1 cellular context compared by ENCODE assay signal in the genomic region with DNA sequence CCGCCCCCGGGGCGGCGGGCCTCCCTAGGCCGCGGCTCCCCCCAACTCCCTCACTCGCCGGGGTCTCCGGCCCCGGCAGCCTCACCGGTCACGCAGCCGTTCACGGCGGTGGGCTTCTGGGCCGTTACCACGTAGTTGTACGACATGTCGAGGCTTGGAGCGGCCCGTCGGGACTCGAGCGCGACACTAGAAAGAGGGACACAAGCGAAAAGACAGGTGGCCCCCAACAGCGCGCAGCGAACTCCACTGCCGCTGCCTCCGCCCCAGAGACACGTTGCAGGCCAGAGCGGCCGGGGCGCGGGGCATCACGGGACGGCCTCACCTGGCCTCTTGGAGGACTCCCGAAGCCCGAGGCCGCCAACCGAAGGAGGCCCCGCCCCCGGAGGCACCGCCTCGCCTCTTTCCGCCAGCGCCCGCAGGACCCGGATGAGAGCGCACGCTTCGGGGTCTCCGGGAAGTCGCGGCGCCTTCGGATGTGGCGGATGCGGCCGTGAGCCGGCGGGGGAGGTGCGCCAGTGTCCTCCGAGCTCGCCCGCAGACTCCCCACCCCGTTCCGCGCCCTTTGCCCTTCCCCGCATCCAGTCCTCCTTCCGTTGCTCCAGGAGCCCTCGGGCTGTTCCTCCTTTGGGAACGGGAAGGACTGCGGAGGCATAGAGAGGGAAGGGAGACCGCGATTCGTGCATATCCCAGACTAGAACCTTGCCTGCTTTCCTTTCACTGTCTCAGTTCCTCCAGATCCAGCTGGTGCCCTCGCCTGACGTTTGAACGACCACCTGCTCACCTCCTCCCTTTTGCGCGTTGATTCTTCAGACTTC.
A peak's percentile ranks its signal among the peaks of the same experiment; 100 is the strongest.
TF ChIP-seq lines count a peak whose summit lies in the region.

A gene (minus strand): TSS at position 283 of the 815 bp plus-strand sequence. CDS start 137 bp downstream, at position 146.
A gene with protein sequence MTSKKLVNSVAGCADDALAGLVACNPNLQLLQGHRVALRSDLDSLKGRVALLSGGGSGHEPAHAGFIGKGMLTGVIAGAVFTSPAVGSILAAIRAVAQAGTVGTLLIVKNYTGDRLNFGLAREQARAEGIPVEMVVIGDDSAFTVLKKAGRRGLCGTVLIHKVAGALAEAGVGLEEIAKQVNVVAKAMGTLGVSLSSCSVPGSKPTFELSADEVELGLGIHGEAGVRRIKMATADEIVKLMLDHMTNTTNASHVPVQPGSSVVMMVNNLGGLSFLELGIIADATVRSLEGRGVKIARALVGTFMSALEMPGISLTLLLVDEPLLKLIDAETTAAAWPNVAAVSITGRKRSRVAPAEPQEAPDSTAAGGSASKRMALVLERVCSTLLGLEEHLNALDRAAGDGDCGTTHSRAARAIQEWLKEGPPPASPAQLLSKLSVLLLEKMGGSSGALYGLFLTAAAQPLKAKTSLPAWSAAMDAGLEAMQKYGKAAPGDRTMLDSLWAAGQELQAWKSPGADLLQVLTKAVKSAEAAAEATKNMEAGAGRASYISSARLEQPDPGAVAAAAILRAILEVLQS (plus strand): TSS at position 406 of the 815 bp plus-strand sequence. CDS start 1,501 bp downstream, outside the sequence.

TF ChIP-seq in K562, 482 proteins besides CTCF, POLR2A, EP300 and RAD21 (continued from another document and continues in another):
- TF ChIP-seq, protein P1, sequence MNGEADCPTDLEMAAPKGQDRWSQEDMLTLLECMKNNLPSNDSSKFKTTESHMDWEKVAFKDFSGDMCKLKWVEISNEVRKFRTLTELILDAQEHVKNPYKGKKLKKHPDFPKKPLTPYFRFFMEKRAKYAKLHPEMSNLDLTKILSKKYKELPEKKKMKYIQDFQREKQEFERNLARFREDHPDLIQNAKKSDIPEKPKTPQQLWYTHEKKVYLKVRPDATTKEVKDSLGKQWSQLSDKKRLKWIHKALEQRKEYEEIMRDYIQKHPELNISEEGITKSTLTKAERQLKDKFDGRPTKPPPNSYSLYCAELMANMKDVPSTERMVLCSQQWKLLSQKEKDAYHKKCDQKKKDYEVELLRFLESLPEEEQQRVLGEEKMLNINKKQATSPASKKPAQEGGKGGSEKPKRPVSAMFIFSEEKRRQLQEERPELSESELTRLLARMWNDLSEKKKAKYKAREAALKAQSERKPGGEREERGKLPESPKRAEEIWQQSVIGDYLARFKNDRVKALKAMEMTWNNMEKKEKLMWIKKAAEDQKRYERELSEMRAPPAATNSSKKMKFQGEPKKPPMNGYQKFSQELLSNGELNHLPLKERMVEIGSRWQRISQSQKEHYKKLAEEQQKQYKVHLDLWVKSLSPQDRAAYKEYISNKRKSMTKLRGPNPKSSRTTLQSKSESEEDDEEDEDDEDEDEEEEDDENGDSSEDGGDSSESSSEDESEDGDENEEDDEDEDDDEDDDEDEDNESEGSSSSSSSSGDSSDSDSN (IDR thresholded peaks at IDR 0.05; ENCODE audit: borderline replicate concordance in 1 of 2, low read depth in 2 of 2, low read length in 2 of 2) = 0 out of 4 replicates have a peak, but pooled peaks of 1 of the 2 experiments have one; percentile 10
- no peak for TF ChIP-seq CC2D1A (IDR thresholded peaks at IDR 0.05)
- TF ChIP-seq, protein P2, sequence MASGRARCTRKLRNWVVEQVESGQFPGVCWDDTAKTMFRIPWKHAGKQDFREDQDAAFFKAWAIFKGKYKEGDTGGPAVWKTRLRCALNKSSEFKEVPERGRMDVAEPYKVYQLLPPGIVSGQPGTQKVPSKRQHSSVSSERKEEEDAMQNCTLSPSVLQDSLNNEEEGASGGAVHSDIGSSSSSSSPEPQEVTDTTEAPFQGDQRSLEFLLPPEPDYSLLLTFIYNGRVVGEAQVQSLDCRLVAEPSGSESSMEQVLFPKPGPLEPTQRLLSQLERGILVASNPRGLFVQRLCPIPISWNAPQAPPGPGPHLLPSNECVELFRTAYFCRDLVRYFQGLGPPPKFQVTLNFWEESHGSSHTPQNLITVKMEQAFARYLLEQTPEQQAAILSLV (tag; IDR thresholded peaks at IDR 0.05) = no peak
- TF ChIP-seq GTF2F1 (IDR thresholded peaks at IDR 0.05; ENCODE audit: low read depth, low read length) = peak; percentile 75; the same call in 1 of the 2 replicates
- TF ChIP-seq NFXL1 (CRISPR knock-in tag; IDR thresholded peaks at IDR 0.05) = no peak
- no peak for TF ChIP-seq ZNF217 (CRISPR knock-in tag; IDR thresholded peaks at IDR 0.05)
- TF ChIP-seq, protein P3, sequence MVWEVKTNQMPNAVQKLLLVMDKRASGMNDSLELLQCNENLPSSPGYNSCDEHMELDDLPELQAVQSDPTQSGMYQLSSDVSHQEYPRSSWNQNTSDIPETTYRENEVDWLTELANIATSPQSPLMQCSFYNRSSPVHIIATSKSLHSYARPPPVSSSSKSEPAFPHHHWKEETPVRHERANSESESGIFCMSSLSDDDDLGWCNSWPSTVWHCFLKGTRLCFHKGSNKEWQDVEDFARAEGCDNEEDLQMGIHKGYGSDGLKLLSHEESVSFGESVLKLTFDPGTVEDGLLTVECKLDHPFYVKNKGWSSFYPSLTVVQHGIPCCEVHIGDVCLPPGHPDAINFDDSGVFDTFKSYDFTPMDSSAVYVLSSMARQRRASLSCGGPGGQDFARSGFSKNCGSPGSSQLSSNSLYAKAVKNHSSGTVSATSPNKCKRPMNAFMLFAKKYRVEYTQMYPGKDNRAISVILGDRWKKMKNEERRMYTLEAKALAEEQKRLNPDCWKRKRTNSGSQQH (CRISPR knock-in tag; IDR thresholded peaks at IDR 0.05) = no peak
- TF ChIP-seq TEAD2 (tag; IDR thresholded peaks at IDR 0.05) = no peak
- TF ChIP-seq MYNN (IDR thresholded peaks at IDR 0.05) = no peak
- TF ChIP-seq MYNN (CRISPR knock-in tag; IDR thresholded peaks at IDR 0.05) = no peak
- TF ChIP-seq, protein P4, sequence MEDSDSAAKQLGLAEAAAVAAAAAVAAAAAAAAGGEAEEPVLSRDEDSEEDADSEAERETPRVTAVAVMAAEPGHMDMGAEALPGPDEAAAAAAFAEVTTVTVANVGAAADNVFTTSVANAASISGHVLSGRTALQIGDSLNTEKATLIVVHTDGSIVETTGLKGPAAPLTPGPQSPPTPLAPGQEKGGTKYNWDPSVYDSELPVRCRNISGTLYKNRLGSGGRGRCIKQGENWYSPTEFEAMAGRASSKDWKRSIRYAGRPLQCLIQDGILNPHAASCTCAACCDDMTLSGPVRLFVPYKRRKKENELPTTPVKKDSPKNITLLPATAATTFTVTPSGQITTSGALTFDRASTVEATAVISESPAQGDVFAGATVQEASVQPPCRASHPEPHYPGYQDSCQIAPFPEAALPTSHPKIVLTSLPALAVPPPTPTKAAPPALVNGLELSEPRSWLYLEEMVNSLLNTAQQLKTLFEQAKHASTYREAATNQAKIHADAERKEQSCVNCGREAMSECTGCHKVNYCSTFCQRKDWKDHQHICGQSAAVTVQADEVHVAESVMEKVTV (CRISPR knock-in tag; IDR thresholded peaks at IDR 0.05) = peak; percentile 99
- TF ChIP-seq POLR3G (IDR thresholded peaks at IDR 0.05; ENCODE audit: extremely low read depth, insufficient read length, insufficient replicate concordance) = no peak
- no peak for TF ChIP-seq SMAD3 (CRISPR knock-in tag; conservative IDR thresholded peaks at IDR 0.05)
- TF ChIP-seq MYBL2 (IDR thresholded peaks at IDR 0.05; ENCODE audit: low read depth) = no peak
- TF ChIP-seq MYBL2 (CRISPR knock-in tag; IDR thresholded peaks at IDR 0.05; ENCODE audit: borderline replicate concordance) = no peak
- no peak for TF ChIP-seq U2AF2 (optimal IDR thresholded peaks at IDR 0.05; ENCODE audit: low read depth, low read length)
- TF ChIP-seq KDM5B (IDR thresholded peaks at IDR 0.05; ENCODE audit: insufficient replicate concordance, low read depth, low read length) = peak; percentile 86
- TF ChIP-seq BHLHE40 (IDR thresholded peaks at IDR 0.05; ENCODE audit: low read length) = peak; percentile 71
- no peak for TF ChIP-seq ZFP1 (CRISPR knock-in tag; IDR thresholded peaks at IDR 0.05)
- no peak; the same call in 1 of the 2 replicates for TF ChIP-seq TOE1 (IDR thresholded peaks at IDR 0.05; ENCODE audit: borderline replicate concordance)
- peak; percentile 91; the same call in 1 of the 2 replicates for TF ChIP-seq TOE1 (CRISPR knock-in tag; IDR thresholded peaks at IDR 0.05; ENCODE audit: borderline replicate concordance, low read depth)
- TF ChIP-seq BACH1 (tag; IDR thresholded peaks at IDR 0.05) = no peak
- TF ChIP-seq CHCHD3 (CRISPR knock-in tag; IDR thresholded peaks at IDR 0.05) = no peak
- no peak for TF ChIP-seq RBM14 (IDR thresholded peaks at IDR 0.05; ENCODE audit: borderline replicate concordance, insufficient read depth, low read depth, low read length)
- TF ChIP-seq, protein P5, sequence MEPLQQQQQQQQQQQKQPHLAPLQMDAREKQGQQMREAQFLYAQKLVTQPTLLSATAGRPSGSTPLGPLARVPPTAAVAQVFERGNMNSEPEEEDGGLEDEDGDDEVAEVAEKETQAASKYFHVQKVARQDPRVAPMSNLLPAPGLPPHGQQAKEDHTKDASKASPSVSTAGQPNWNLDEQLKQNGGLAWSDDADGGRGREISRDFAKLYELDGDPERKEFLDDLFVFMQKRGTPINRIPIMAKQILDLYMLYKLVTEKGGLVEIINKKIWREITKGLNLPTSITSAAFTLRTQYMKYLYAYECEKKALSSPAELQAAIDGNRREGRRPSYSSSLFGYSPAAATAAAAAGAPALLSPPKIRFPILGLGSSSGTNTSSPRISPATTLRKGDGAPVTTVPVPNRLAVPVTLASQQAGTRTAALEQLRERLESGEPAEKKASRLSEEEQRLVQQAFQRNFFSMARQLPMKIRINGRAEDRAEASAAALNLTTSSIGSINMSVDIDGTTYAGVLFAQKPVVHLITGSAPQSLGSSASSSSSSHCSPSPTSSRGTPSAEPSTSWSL (CRISPR knock-in tag; IDR thresholded peaks at IDR 0.05; ENCODE audit: borderline replicate concordance) = no peak
- TF ChIP-seq, protein P6, sequence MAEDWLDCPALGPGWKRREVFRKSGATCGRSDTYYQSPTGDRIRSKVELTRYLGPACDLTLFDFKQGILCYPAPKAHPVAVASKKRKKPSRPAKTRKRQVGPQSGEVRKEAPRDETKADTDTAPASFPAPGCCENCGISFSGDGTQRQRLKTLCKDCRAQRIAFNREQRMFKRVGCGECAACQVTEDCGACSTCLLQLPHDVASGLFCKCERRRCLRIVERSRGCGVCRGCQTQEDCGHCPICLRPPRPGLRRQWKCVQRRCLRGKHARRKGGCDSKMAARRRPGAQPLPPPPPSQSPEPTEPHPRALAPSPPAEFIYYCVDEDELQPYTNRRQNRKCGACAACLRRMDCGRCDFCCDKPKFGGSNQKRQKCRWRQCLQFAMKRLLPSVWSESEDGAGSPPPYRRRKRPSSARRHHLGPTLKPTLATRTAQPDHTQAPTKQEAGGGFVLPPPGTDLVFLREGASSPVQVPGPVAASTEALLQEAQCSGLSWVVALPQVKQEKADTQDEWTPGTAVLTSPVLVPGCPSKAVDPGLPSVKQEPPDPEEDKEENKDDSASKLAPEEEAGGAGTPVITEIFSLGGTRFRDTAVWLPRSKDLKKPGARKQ (CRISPR knock-in tag; IDR thresholded peaks at IDR 0.05) = no peak
- TF ChIP-seq TAL1 (IDR thresholded peaks at IDR 0.05) = no peak
- TF ChIP-seq ATF7 (IDR thresholded peaks at IDR 0.05) = peak; percentile 78
- no peak for TF ChIP-seq JUNB (CRISPR knock-in tag; conservative IDR thresholded peaks at IDR 0.05)
- no peak for TF ChIP-seq ETS2 (tag; IDR thresholded peaks at IDR 0.05; ENCODE audit: borderline replicate concordance, poor library complexity, severe bottlenecking)
- TF ChIP-seq NEUROD1 (IDR thresholded peaks at IDR 0.05; ENCODE audit: borderline replicate concordance, low read depth, low read length, partially characterized antibody) = peak; percentile 40
- 0 out of 2 replicates have a peak, but pooled peaks have one; percentile 65 for TF ChIP-seq ZBED1 (IDR thresholded peaks at IDR 0.05)
- no peak for TF ChIP-seq SRSF3 (IDR thresholded peaks at IDR 0.05; ENCODE audit: insufficient read depth, low read length)
- TF ChIP-seq, protein P7, sequence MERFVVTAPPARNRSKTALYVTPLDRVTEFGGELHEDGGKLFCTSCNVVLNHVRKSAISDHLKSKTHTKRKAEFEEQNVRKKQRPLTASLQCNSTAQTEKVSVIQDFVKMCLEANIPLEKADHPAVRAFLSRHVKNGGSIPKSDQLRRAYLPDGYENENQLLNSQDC (CRISPR knock-in tag; IDR thresholded peaks at IDR 0.05) = no peak
- TF ChIP-seq ARHGAP35 (IDR thresholded peaks at IDR 0.05; ENCODE audit: partially characterized antibody) = no peak
- TF ChIP-seq RBM15 (IDR thresholded peaks at IDR 0.05; ENCODE audit: insufficient read depth, low read length) = no peak
- no peak for TF ChIP-seq HMG20B (CRISPR knock-in tag; IDR thresholded peaks at IDR 0.05)
- TF ChIP-seq, protein P8, sequence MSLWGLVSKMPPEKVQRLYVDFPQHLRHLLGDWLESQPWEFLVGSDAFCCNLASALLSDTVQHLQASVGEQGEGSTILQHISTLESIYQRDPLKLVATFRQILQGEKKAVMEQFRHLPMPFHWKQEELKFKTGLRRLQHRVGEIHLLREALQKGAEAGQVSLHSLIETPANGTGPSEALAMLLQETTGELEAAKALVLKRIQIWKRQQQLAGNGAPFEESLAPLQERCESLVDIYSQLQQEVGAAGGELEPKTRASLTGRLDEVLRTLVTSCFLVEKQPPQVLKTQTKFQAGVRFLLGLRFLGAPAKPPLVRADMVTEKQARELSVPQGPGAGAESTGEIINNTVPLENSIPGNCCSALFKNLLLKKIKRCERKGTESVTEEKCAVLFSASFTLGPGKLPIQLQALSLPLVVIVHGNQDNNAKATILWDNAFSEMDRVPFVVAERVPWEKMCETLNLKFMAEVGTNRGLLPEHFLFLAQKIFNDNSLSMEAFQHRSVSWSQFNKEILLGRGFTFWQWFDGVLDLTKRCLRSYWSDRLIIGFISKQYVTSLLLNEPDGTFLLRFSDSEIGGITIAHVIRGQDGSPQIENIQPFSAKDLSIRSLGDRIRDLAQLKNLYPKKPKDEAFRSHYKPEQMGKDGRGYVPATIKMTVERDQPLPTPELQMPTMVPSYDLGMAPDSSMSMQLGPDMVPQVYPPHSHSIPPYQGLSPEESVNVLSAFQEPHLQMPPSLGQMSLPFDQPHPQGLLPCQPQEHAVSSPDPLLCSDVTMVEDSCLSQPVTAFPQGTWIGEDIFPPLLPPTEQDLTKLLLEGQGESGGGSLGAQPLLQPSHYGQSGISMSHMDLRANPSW (CRISPR knock-in tag; IDR thresholded peaks at IDR 0.05) = no peak
- TF ChIP-seq ZNF263 (CRISPR knock-in tag; IDR thresholded peaks at IDR 0.05; ENCODE audit: borderline replicate concordance) = peak; percentile 55; the same call in 1 of the 2 replicates
- TF ChIP-seq ZNF133 (CRISPR knock-in tag; IDR thresholded peaks at IDR 0.05) = no peak
- peak; percentile 86 for TF ChIP-seq HMGN3 (IDR thresholded peaks at IDR 0.05; ENCODE audit: borderline replicate concordance, extremely low read depth, insufficient read length, low read depth, low read length)
- TF ChIP-seq, protein P9, sequence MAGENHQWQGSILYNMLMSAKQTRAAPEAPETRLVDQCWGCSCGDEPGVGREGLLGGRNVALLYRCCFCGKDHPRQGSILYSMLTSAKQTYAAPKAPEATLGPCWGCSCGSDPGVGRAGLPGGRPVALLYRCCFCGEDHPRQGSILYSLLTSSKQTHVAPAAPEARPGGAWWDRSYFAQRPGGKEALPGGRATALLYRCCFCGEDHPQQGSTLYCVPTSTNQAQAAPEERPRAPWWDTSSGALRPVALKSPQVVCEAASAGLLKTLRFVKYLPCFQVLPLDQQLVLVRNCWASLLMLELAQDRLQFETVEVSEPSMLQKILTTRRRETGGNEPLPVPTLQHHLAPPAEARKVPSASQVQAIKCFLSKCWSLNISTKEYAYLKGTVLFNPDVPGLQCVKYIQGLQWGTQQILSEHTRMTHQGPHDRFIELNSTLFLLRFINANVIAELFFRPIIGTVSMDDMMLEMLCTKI (IDR thresholded peaks at IDR 0.05; ENCODE audit: partially characterized antibody) = no peak
- no peak for TF ChIP-seq ZFP36 (IDR thresholded peaks at IDR 0.05; ENCODE audit: low read depth, low read length, partially characterized antibody)
